In the genomic region with DNA sequence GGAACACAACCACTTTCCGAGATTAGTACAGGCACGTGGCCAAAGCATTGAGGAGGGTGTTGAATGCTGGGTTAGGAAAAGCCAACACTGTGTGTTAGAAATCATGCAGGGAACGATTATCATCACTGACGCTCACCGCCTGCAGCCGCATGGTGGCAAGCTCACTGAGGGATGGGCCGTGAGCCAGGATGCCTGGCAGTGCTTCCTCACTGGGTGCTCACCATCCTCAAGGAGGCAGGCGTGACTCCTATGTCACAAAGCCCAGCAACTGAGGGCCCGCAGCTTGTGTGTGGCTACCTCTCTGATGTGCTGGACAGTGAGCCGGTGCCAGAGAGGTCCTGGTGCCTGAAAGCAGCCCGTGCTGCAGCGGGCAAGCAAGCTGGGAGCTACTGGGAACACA, we compare ENCODE assay signal across 20 cellular contexts. TPM values are rescaled to one million over a fixed set of nuclear protein-coding genes. Genes with fewer than 3 reads are reported as not detected.
A peak's percentile ranks its signal among the peaks of the same experiment; 100 is the strongest.
DNase-seq lines count a peak whose midpoint lies in the region; ATAC-seq and TF ChIP-seq lines count a peak whose summit lies in the region.
"Had no signal": no experiment of that assay in that cellular context is flagged by ENCODE, and none has a peak within 500 bp of the region (broad histone marks: within the 10 kb centered on the region; RNA-seq: fewer than 3 reads in every experiment).

No MANE protein-coding gene starts in this region.

- H3K36me3 ChIP-seq in breast epithelium (no peaks in the 10 kb centered on the region), left ventricle myocardium inferior (peaks cover 59% of the 10 kb centered on the region)

- no peaks in the 10 kb centered on the region for H3K27me3 Mint-ChIP-seq in MCF 10A (ENCODE audit: insufficient read depth, unreplicated experiment)
- H3K27me3 Mint-ChIP-seq: activated naive CD4-positive, alpha-beta T cell treated with anti-CD3 and anti-CD28 coated beads, Interleukin-2, amount 50 U/mL, for 24 hours; stimulated activated naive CD8-positive, alpha-beta T cell treated with anti-CD3 and anti-CD28 coated beads, Interleukin-15, amount 100 ng/mL, for 72 hours had no signal

- H3K9me3 ChIP-seq in breast epithelium (no peaks in the 10 kb centered on the region), left ventricle myocardium inferior (replicated peaks) (no peaks in the 10 kb centered on the region)
- H3K9me3 ChIP-seq: upper lobe of left lung had no signal

- no peaks in the 10 kb centered on the region for H3K9me3 Mint-ChIP-seq in MCF 10A (ENCODE audit: unreplicated experiment)
- H3K9me3 Mint-ChIP-seq: activated naive CD4-positive, alpha-beta T cell treated with anti-CD3 and anti-CD28 coated beads, Interleukin-2, amount 50 U/mL, for 24 hours; stimulated activated naive CD8-positive, alpha-beta T cell treated with anti-CD3 and anti-CD28 coated beads, Interleukin-15, amount 100 ng/mL, for 72 hours had no signal

- no peak overlapping the region for H3K27ac ChIP-seq in breast epithelium
- peak overlapping the region; percentile 79 for H3K27ac ChIP-seq in left ventricle myocardium inferior (replicated peaks)
- H3K27ac ChIP-seq: upper lobe of left lung had no signal

- BruUV-seq in MCF 10A (replicated peaks; lab: Mats Ljungman, UMichigan): no TSS peak

- CTCF ChIA-PET in MCF 10A (lab: Yijun Ruan, JAX): interaction anchor here (0.6 to 7.1 kb wide), 3 partner anchors 28 to 181 kb away, joined by 4 to 57 read pairs (median 4); no protein-coding TSS in a partner anchor

- DNase-seq in MCF 10A (ENCODE audit: unreplicated experiment) (no peak), breast epithelium (ENCODE audit: low spot score in 2 of 2) (no peak), left ventricle myocardium inferior (peak; percentile 80), middle frontal gyrus (ENCODE audit: extremely low spot score, low spot score) (peak; percentile 50), AG08396 (ENCODE audit: low spot score) (no peak)
- DNase-seq: activated CD4-positive, alpha-beta T cell treated with anti-CD3 and anti-CD28 coated beads for 1 hour; cortex of kidney; DND-41; MV-4-11; NCI-H1694 treated with DMSO at 0.1 percent for 48 hours; NCI-H2227 treated with DMSO at 0.1 percent for 48 hours; SHP77 treated with DMSO at 0.1 percent for 48 hours; stimulated activated naive CD8-positive, alpha-beta T cell treated with anti-CD3 and anti-CD28 coated beads, Interleukin-15, amount 100 ng/mL, for 72 hours; upper lobe of left lung had no signal

- peaks cover 66% of the 10 kb centered on the region for H3K36me3 Mint-ChIP-seq in MCF 10A (ENCODE audit: insufficient read depth, unreplicated experiment)
- H3K36me3 Mint-ChIP-seq: activated naive CD4-positive, alpha-beta T cell treated with anti-CD3 and anti-CD28 coated beads, Interleukin-2, amount 50 U/mL, for 24 hours had no signal

- H3K4me3 ChIP-seq in breast epithelium (no peak overlapping the region), left ventricle myocardium inferior (no peak overlapping the region)
- H3K4me3 ChIP-seq: lung, upper lobe of left lung had no signal

- H3K27me3 ChIP-seq in breast epithelium (no peaks in the 10 kb centered on the region), left ventricle myocardium inferior (ENCODE audit: low read depth) (no peaks in the 10 kb centered on the region)
- H3K27me3 ChIP-seq: upper lobe of left lung had no signal

- no peak for TF ChIP-seq CTCF in MCF 10A (IDR thresholded peaks at IDR 0.05; ENCODE audit: unreplicated experiment)
- no peak for TF ChIP-seq CTCF in breast epithelium (IDR thresholded peaks at IDR 0.05)
- TF ChIP-seq CTCF in left ventricle myocardium inferior (IDR thresholded peaks at IDR 0.05; ENCODE audit: borderline replicate concordance): no peak

- H3K27ac Mint-ChIP-seq in MCF 10A (ENCODE audit: low read depth, unreplicated experiment): peak overlapping the region; percentile 23
- H3K27ac Mint-ChIP-seq: activated naive CD4-positive, alpha-beta T cell treated with anti-CD3 and anti-CD28 coated beads, Interleukin-2, amount 50 U/mL, for 24 hours; stimulated activated naive CD8-positive, alpha-beta T cell treated with anti-CD3 and anti-CD28 coated beads, Interleukin-15, amount 100 ng/mL, for 72 hours had no signal

- H3K4me1 ChIP-seq in breast epithelium (no peaks in the 10 kb centered on the region), left ventricle myocardium inferior (peaks cover 39% of the 10 kb centered on the region)
- H3K4me1 ChIP-seq: upper lobe of left lung had no signal

- ATAC-seq in GM21526 (IDR thresholded peaks at IDR 0.05; ENCODE audit: low FRiP score, unreplicated experiment) (no peak), GM21528 (IDR thresholded peaks at IDR 0.05; ENCODE audit: low FRiP score, unreplicated experiment) (no peak), GM18868 (IDR thresholded peaks at IDR 0.05; ENCODE audit: unreplicated experiment) (no peak)
- ATAC-seq: sciatic nerve; stimulated activated naive CD8-positive, alpha-beta T cell treated with anti-CD3 and anti-CD28 coated beads, Interleukin-15, amount 100 ng/mL, for 72 hours had no signal

- no peak for TF ChIP-seq POLR2A in breast epithelium (IDR thresholded peaks at IDR 0.05)

- POLR2A ChIA-PET in MCF 10A (lab: Yijun Ruan, JAX): interaction anchor here (1.2 to 1.3 kb wide), 2 partner anchors 17 to 30 kb away, joined by 3 to 4 read pairs; a partner anchor contains a TSS

- intact Hi-C loops in MCF 10A (cut with micrococcal nuclease) (loop anchor here (10.0 kb wide), 1 partner anchor 181 kb away; no protein-coding TSS in a partner anchor), breast epithelium (cut with DNase I; ENCODE audit: low total_unique reads) (no loop called here), left ventricle myocardium inferior (cut with micrococcal nuclease) (no loop called here)

- H3K4me3 Mint-ChIP-seq in MCF 10A (ENCODE audit: unreplicated experiment): no peak overlapping the region
- H3K4me3 Mint-ChIP-seq: activated naive CD4-positive, alpha-beta T cell treated with anti-CD3 and anti-CD28 coated beads, Interleukin-2, amount 50 U/mL, for 24 hours; stimulated activated naive CD8-positive, alpha-beta T cell treated with anti-CD3 and anti-CD28 coated beads, Interleukin-15, amount 100 ng/mL, for 72 hours had no signal

- H3K4me1 Mint-ChIP-seq in MCF 10A (ENCODE audit: insufficient read depth, unreplicated experiment): no peaks in the 10 kb centered on the region
- H3K4me1 Mint-ChIP-seq: activated naive CD4-positive, alpha-beta T cell treated with anti-CD3 and anti-CD28 coated beads, Interleukin-2, amount 50 U/mL, for 24 hours; stimulated activated naive CD8-positive, alpha-beta T cell treated with anti-CD3 and anti-CD28 coated beads, Interleukin-15, amount 100 ng/mL, for 72 hours had no signal

RNA-seq across cellular contexts. Expression of a gene that starts 30.4 kb away (rescaled TPM):
- total RNA-seq in MCF 10A (2022): 91.3 and 142 TPM in 2 replicates
- 10 to 100 TPM; 29.3 to 59.6 (median 57.8) TPM for total RNA-seq in breast epithelium
- 89.1 TPM for total RNA-seq in left ventricle myocardium inferior

RNA-seq across cellular contexts. Expression of a gene that starts 31.6 kb away (rescaled TPM):
- total RNA-seq in MCF 10A (2022): 53.7 and 58.1 TPM in 2 replicates
- 10 to 100 TPM; 28.6 to 30.8 (median 29.7) TPM for total RNA-seq in breast epithelium
- total RNA-seq in left ventricle myocardium inferior: 50.5 TPM

RNA-seq across cellular contexts. Expression of a gene that starts 47.9 kb away (rescaled TPM):
- total RNA-seq in MCF 10A (2022) (4.0 and 5.2 TPM in 2 replicates), breast epithelium (1 to 10 TPM in 2 of 3 donors, under 1 TPM in 1; 0.32 to 9.5 (median 5.6) TPM), left ventricle myocardium inferior (0.22 TPM)

RNA-seq across cellular contexts. Expression of a gene that starts 53.7 kb away (rescaled TPM):
- total RNA-seq in MCF 10A (2022) (24.1 and 27.1 TPM in 2 replicates), breast epithelium (10 to 100 TPM; 13.8 to 14.8 (median 13.8) TPM), left ventricle myocardium inferior (9.8 TPM)

RNA-seq across cellular contexts. Expression of a gene that starts 59.3 kb away (rescaled TPM):
- total RNA-seq in MCF 10A (2022): 3.3 and 4.5 TPM in 2 replicates
- total RNA-seq in breast epithelium: 1 to 10 TPM in 1 of 3 donors, not detected in 2; 2.3 TPM
- 8.2 TPM for total RNA-seq in left ventricle myocardium inferior
- total RNA-seq: sciatic nerve had no signal

Comparison
In these comparisons a context has a peak if more than half of its experiments do, and no peak if none do; other contexts are left out.
1. DNase-seq: peak in left ventricle myocardium inferior (single experiment) and middle frontal gyrus (single experiment); none in MCF 10A (single experiment), breast epithelium (0 of 2) and AG08396 (single experiment).